In the genomic region with DNA sequence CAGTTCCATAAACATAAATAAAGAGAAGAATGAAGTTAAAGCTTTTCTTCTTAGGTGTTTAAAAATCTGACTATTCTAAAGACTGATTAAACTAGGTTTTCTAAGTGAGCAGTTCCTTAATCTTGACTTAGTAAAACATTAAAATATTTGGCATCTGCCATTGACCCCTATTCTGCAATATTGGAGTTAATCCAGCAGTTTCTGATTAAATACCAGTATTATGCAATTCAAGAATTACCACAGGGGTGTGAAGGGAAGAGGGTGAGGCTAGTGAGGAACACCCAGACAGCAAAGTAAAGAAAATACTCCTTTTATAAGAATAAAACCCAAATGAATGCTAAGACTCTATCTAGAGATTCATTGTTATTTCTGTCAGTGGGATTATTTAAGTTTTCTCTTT, we compare ENCODE assay signal across 11 cellular contexts. TPM values are rescaled to one million over a fixed set of nuclear protein-coding genes. Genes with fewer than 3 reads are reported as not detected.
DNase-seq lines count a peak whose midpoint lies in the region; ATAC-seq and TF ChIP-seq lines count a peak whose summit lies in the region.
"Had no signal": no experiment of that assay in that cellular context is flagged by ENCODE, and none has a peak within 500 bp of the region (broad histone marks: within the 10 kb centered on the region; RNA-seq: fewer than 3 reads in every experiment).

No MANE protein-coding gene starts in this region.

- ATAC-seq in GM18861 (IDR thresholded peaks at IDR 0.05; ENCODE audit: unreplicated experiment), result no peak
- ATAC-seq: activated naive CD8-positive, alpha-beta T cell treated with anti-CD3 and anti-CD28 coated beads, Interleukin-2, amount 50 U/mL, for 24 hours had no signal

- peaks cover 85% of the 10 kb centered on the region for H3K79me2 ChIP-seq in ACC112 (ENCODE audit: control insufficient read depth, insufficient read depth, low read length, unreplicated experiment)

- TF ChIP-seq CTCF in NB4 (IDR thresholded peaks at IDR 0.05; ENCODE audit: low read depth, low read length) (no peak), colonic mucosa (IDR thresholded peaks at IDR 0.05) (no peak)

- intact Hi-C loops in colonic mucosa (cut with DNase I), result no loop called here

- peaks cover 7% of the 10 kb centered on the region; the same call in 1 of the 2 replicates for H3K36me3 ChIP-seq in ACC112 (ENCODE audit: insufficient read depth, low read length)
- no peaks in the 10 kb centered on the region for H3K36me3 ChIP-seq in colonic mucosa
- H3K36me3 ChIP-seq: Peyer's patch had no signal

- peaks cover 34% of the 10 kb centered on the region for H3K4me1 ChIP-seq in ACC112 (ENCODE audit: control insufficient read depth, insufficient read depth, low read length, unreplicated experiment)
- H3K4me1 ChIP-seq in colonic mucosa, result no peaks in the 10 kb centered on the region

- DNase-seq in NB4 (ENCODE audit: low read depth) (peak; percentile 40), epithelial cell of prostate (ENCODE audit: low read depth, low spot score) (no peak), kidney tubule cell (ENCODE audit: low spot score) (peak; percentile 68), colonic mucosa (no peak), activated T-cell treated with anti-CD3 and anti-CD28 coated beads for 4 hours (no peak), AG08396 (ENCODE audit: low spot score) (no peak)
- DNase-seq: activated CD8-positive, alpha-beta memory T cell treated with anti-CD3 and anti-CD28 coated beads, Interleukin-2, amount 50 U/mL, for 48 hours; activated naive CD8-positive, alpha-beta T cell treated with anti-CD3 and anti-CD28 coated beads, Interleukin-2, amount 50 U/mL, for 24 hours; Peyer's patch had no signal

- no peaks in the 10 kb centered on the region for H3K9me3 ChIP-seq in colonic mucosa
- H3K9me3 ChIP-seq: Peyer's patch had no signal

- H3K27ac ChIP-seq in ACC112 (ENCODE audit: low read depth, low read length), result peak overlapping the region; percentile 25
- H3K27ac ChIP-seq in epithelial cell of prostate, result peak overlapping the region; percentile 0
- no peak overlapping the region for H3K27ac ChIP-seq in colonic mucosa
- H3K27ac ChIP-seq: Peyer's patch had no signal

- H3K4me3 ChIP-seq in ACC112 (ENCODE audit: low read depth, low read length) (no peak overlapping the region), NB4 (ENCODE audit: low read depth, low read length) (no peak overlapping the region), colonic mucosa (no peak overlapping the region)
- H3K4me3 ChIP-seq: Peyer's patch had no signal

- no peak for TF ChIP-seq POLR2A in NB4 (IDR thresholded peaks at IDR 0.05; ENCODE audit: extremely low read depth, insufficient read length)

- no peak overlapping the region for H3K9ac ChIP-seq in colonic mucosa (ENCODE audit: low read depth in 2 of 2, low read length in 2 of 2)

- H3K27me3 ChIP-seq in ACC112 (ENCODE audit: insufficient read depth, low read length) (no peaks in the 10 kb centered on the region), colonic mucosa (no peaks in the 10 kb centered on the region)
- H3K27me3 ChIP-seq: Peyer's patch had no signal

- H2AFZ ChIP-seq in ACC112 (ENCODE audit: low read length, unreplicated experiment), result no peak overlapping the region

RNA-seq across cellular contexts. Expression of gene CLIC4, which starts 40.9 kb away (rescaled TPM):
- 10 to 100 TPM; 38.0 to 84.8 TPM for total RNA-seq in colonic mucosa

Comparison
In these comparisons a context has a peak if more than half of its experiments do, and no peak if none do; other contexts are left out.
1. DNase-seq: peak in NB4 (single experiment) and kidney tubule cell (single experiment); none in epithelial cell of prostate (single experiment), colonic mucosa (single experiment), activated T-cell treated with anti-CD3 and anti-CD28 coated beads for 4 hours (single experiment) and AG08396 (single experiment).